8 cellular contexts compared by ENCODE assay signal in the genomic region with DNA sequence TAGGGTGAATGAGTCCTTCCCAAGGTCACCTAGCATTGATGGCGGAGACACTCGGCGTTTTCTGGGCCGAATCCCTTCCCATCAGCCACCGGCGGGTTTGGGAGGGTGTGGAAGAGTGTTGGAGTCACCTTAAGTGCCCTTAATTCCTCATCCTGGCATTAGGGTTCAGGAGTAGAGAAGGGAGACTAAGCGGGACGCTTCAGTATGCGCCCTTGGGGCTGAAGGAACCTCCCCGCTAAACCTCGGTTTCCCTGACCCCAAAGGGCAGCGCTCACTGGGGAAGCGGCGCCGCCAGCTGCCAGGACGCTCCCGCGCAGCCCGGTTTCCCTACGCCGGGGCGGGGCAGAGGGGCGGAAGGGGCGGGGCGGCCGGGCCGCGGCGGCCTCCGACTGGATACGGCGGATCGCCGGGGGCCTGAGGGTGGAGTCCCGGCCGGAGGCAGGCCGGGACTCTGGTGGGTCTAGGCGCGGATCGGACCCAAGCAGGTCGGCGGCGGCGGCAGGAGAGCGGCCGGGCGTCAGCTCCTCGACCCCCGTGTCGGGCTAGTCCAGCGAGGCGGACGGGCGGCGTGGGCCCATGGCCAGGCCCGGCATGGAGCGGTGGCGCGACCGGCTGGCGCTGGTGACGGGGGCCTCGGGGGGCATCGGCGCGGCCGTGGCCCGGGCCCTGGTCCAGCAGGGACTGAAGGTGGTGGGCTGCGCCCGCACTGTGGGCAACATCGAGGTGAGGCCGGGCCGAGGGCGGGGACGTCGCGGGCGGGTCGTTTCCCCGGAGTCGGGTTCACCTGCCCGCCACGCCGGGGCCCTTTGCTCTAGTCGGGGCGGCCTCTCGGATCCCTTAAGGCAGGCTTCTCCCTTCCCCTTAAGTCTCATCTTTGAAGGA. TPM values are rescaled to one million over a fixed set of nuclear protein-coding genes. Genes with fewer than 3 reads are reported as not detected.
DNase-seq lines count a peak whose midpoint lies in the region; ATAC-seq and TF ChIP-seq lines count a peak whose summit lies in the region.

A gene with protein sequence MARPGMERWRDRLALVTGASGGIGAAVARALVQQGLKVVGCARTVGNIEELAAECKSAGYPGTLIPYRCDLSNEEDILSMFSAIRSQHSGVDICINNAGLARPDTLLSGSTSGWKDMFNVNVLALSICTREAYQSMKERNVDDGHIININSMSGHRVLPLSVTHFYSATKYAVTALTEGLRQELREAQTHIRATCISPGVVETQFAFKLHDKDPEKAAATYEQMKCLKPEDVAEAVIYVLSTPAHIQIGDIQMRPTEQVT (plus strand): TSS at position 446 of the 882 bp plus-strand sequence. CDS start 131 bp downstream, at position 577.

- H2BK15ac ChIP-seq in mesendoderm (replicated peaks; ENCODE audit: low read depth), result no peak within 1 kb of the TSS

- peaks cover 42% of the 10 kb centered on the region for H3K36me3 Mint-ChIP-seq in effector memory CD8-positive, alpha-beta T cell (ENCODE audit: insufficient read depth)

- H3K18ac ChIP-seq in mesendoderm (ENCODE audit: low read length), result peak within 1 kb of the TSS; percentile 62

- H3K27ac Mint-ChIP-seq in effector memory CD8-positive, alpha-beta T cell, result peak within 1 kb of the TSS; percentile 76 to 89

- H3K4me2 ChIP-seq in mesendoderm (ENCODE audit: low read length), result peak within 1 kb of the TSS; percentile 71

- no peak for TF ChIP-seq CTCF in BE2C (IDR thresholded peaks at IDR 0.05; ENCODE audit: low read depth, low read length)

- H3K4me3 ChIP-seq in BE2C (ENCODE audit: low read depth, low read length), result peak within 1 kb of the TSS; percentile 66
- peak within 1 kb of the TSS; percentile 69 for H3K4me3 ChIP-seq in mesendoderm (ENCODE audit: low read length)

- H3K36me3 ChIP-seq in BE2C (peaks cover 21% of the 10 kb centered on the region), mesendoderm (ENCODE audit: control insufficient read depth, insufficient read depth, low read length) (no peaks in the 10 kb centered on the region)

- no peak within 1 kb of the TSS for H4K8ac ChIP-seq in mesendoderm (ENCODE audit: low read depth, low read length)

- H3K4ac ChIP-seq in mesendoderm (ENCODE audit: low read depth, low read length), result peak within 1 kb of the TSS; percentile 8

- peaks cover 8% of the 10 kb centered on the region for H3K79me1 ChIP-seq in mesendoderm (ENCODE audit: low read length)

- H3K4me1 ChIP-seq in BE2C (no peaks in the 10 kb centered on the region), mesendoderm (ENCODE audit: control insufficient read depth, low read depth, low read length) (peaks cover 2% of the 10 kb centered on the region)

- H3K4me1 Mint-ChIP-seq in effector memory CD8-positive, alpha-beta T cell (ENCODE audit: low read depth in 2 of 2), result peaks cover 16 to 18% of the 10 kb centered on the region in 2 donors

- H2AK5ac ChIP-seq in mesendoderm (ENCODE audit: low read length), result no peak within 1 kb of the TSS

- H3K56ac ChIP-seq in mesendoderm (ENCODE audit: low read length), result peak within 1 kb of the TSS; percentile 91

- peak within 1 kb of the TSS; percentile 69 for H3K27ac ChIP-seq in mesendoderm (ENCODE audit: low read depth, low read length)

- ATAC-seq in HG03460 (IDR thresholded peaks at IDR 0.05; ENCODE audit: unreplicated experiment), result peak; percentile 80
- peak; percentile 90 for ATAC-seq in effector memory CD8-positive, alpha-beta T cell (replicated peaks)

- peak within 1 kb of the TSS; percentile 80 to 81 for H3K4me3 Mint-ChIP-seq in effector memory CD8-positive, alpha-beta T cell

- peak within 1 kb of the TSS; percentile 86 for H3K9ac ChIP-seq in mesendoderm (ENCODE audit: low read length)

- H3K9me3 ChIP-seq in BE2C, result no peaks in the 10 kb centered on the region

- H3K79me2 ChIP-seq in mesendoderm (ENCODE audit: control insufficient read depth, insufficient read depth, low read length), result peaks cover 11% of the 10 kb centered on the region

- no peak within 1 kb of the TSS for H3K23ac ChIP-seq in mesendoderm (ENCODE audit: low read length)

- no peaks in the 10 kb centered on the region for H3K9me3 Mint-ChIP-seq in effector memory CD8-positive, alpha-beta T cell

- H2BK120ac ChIP-seq in mesendoderm (ENCODE audit: low read depth, low read length), result no peak within 1 kb of the TSS

- DNase-seq in BE2C (peak; percentile 94), GM19238 (ENCODE audit: insufficient read length, low spot score) (peak; percentile 93), NCI-H82 (lab: John Stamatoyannopoulos, UW) (peak; percentile 88), mesendoderm (peak; percentile 87)
- peak; percentile 40 to 50 for DNase-seq in activated CD8-positive, alpha-beta memory T cell treated with anti-CD3 and anti-CD28 coated beads for 4 hours (ENCODE audit: low read depth in 2 of 2)
- peak; percentile 52 to 61 (median 56) for DNase-seq in effector memory CD8-positive, alpha-beta T cell
- DNase-seq in stimulated activated CD8-positive, alpha-beta memory T cell treated with anti-CD3 and anti-CD28 coated beads, Interleukin-12 subunit alpha, Interleukin-12 subunit beta, amount 100 ng/mL, for 1 hour (ENCODE audit: low read depth), result peak; percentile 60

- no peak within 1 kb of the TSS for H4K5ac ChIP-seq in mesendoderm (ENCODE audit: low read length)

- no peaks in the 10 kb centered on the region for H3K27me3 Mint-ChIP-seq in effector memory CD8-positive, alpha-beta T cell

- WGBS in mesendoderm (ENCODE audit: extremely low coverage, insufficient coverage, low lambda C conversion rate), result no CpG with 5 or more reads among the region's 87 CpGs

- H2BK5ac ChIP-seq in mesendoderm (ENCODE audit: low read length), result no peak within 1 kb of the TSS

- H3K27me3 ChIP-seq in BE2C, result no peaks in the 10 kb centered on the region
- H3K27me3 ChIP-seq in mesendoderm (ENCODE audit: insufficient read depth, low read length, poor library complexity), result no peaks in the 10 kb centered on the region

RNA-seq across cellular contexts. Expression of the gene that starts here (rescaled TPM):
- polyA plus RNA-seq in BE2C (2012; ENCODE audit: insufficient read depth, insufficient read length, low read depth), result 7.1 TPM
- 15.6 TPM for polyA plus RNA-seq in mesendoderm (2013, experiment 1 of 2)
- 14.9 TPM for polyA plus RNA-seq in mesendoderm (2013, experiment 2 of 2)

Comparison
In these comparisons a context has a peak if more than half of its experiments do, and no peak if none do; other contexts are left out.
1. Peak in every context shown above with its lines: DNase-seq, ATAC-seq, H3K4me3 ChIP-seq and H3K27ac ChIP-seq.